Comparison of ENCODE assay signal across 9 cellular contexts in genomic region chr12:98399532-98399931, GRCh38.
A peak's percentile ranks its signal among the peaks of the same experiment; 100 is the strongest.
DNase-seq lines count a peak whose midpoint lies in the region; ATAC-seq and TF ChIP-seq lines count a peak whose summit lies in the region.
"Had no signal": no experiment of that assay in that cellular context is flagged by ENCODE, and none has a peak within 500 bp of the region (broad histone marks: within the 10 kb centered on the region; RNA-seq: fewer than 3 reads in every experiment).

No MANE protein-coding gene starts in this region.

- H3K9ac ChIP-seq in BLaER1 treated with 17β-estradiol and CSF1 and Interleukin-3, amounts not matched to agents 10 nM and 100 nM, result peak overlapping the region in 10 of 11 experiments; percentile 7 to 58 (median 26); a peak in 12 of 22 replicates
- H3K9ac ChIP-seq in Loucy (ENCODE audit: low read depth, low read length, poor library complexity, severe bottlenecking), result peak overlapping the region; percentile 58

- H4K20me1 ChIP-seq in BLaER1 treated with 17β-estradiol and CSF1 and Interleukin-3, amounts not matched to agents 10 nM and 100 nM, result no peaks in the 10 kb centered on the region
- H4K20me1 ChIP-seq in Loucy (ENCODE audit: insufficient read depth, low read length, poor library complexity, severe bottlenecking), result no peaks in the 10 kb centered on the region

- H3K9me3 ChIP-seq in BLaER1 treated with 17β-estradiol and CSF1 and Interleukin-3, amounts not matched to agents 10 nM and 100 nM (replicated peaks in 1 of 11), result peaks cover 0 to 4% (median under 1%) of the 10 kb centered on the region in 11 experiments; a peak in 3 of 22 replicates
- H3K9me3 ChIP-seq in Loucy (ENCODE audit: insufficient read depth, low read depth, low read length) (no peaks in the 10 kb centered on the region), gastrocnemius medialis (no peaks in the 10 kb centered on the region)
- H3K9me3 ChIP-seq: HAP-1 had no signal

- H3K4me1 ChIP-seq in BLaER1 treated with 17β-estradiol and CSF1 and Interleukin-3, amounts not matched to agents 10 nM and 100 nM, result peaks cover 69 to 91% (median 85%) of the 10 kb centered on the region in 10 experiments
- H3K4me1 ChIP-seq in Loucy (ENCODE audit: insufficient read depth, low read length, poor library complexity, severe bottlenecking), result peaks cover 72% of the 10 kb centered on the region
- H3K4me1 ChIP-seq in gastrocnemius medialis, result no peaks in the 10 kb centered on the region

- no peaks in the 10 kb centered on the region for H3K27me3 ChIP-seq in BLaER1 treated with 17β-estradiol and CSF1 and Interleukin-3, amounts not matched to agents 10 nM and 100 nM
- H3K27me3 ChIP-seq in Loucy (ENCODE audit: insufficient read depth, low read length, poor library complexity, severe bottlenecking) (no peaks in the 10 kb centered on the region), gastrocnemius medialis (no peaks in the 10 kb centered on the region)

- ATAC-seq in GM21367 (IDR thresholded peaks at IDR 0.05; ENCODE audit: unreplicated experiment) (peak; percentile 45), gastrocnemius medialis (no peak)
- peak; percentile 84 to 91 for ATAC-seq in activated CD4-positive, CD25-positive, alpha-beta regulatory T cell treated with anti-CD3 and anti-CD28 coated beads, Interleukin-2, amount 50 U/mL, for 24 hours

- peak overlapping the region; percentile 2 for H2AFZ ChIP-seq in Loucy (ENCODE audit: low read length)

- peak overlapping the region in 10 of 11 experiments; percentile 16 to 77 (median 68); a peak in 20 of 22 replicates for H3K27ac ChIP-seq in BLaER1 treated with 17β-estradiol and CSF1 and Interleukin-3, amounts not matched to agents 10 nM and 100 nM
- no peak overlapping the region for H3K27ac ChIP-seq in gastrocnemius medialis

- peak overlapping the region; percentile 60 to 88 (median 81) for H3K4me2 ChIP-seq in BLaER1 treated with 17β-estradiol and CSF1 and Interleukin-3, amounts not matched to agents 10 nM and 100 nM
- H3K4me2 ChIP-seq in Loucy (ENCODE audit: low read depth, low read length, poor library complexity, severe bottlenecking), result peak overlapping the region; percentile 61

- no peak for TF ChIP-seq POLR2A in gastrocnemius medialis (IDR thresholded peaks at IDR 0.05)

- no peaks in the 10 kb centered on the region for H3K9me2 ChIP-seq in Loucy (replicated peaks; ENCODE audit: low read depth, low read length)

- H3K36me3 ChIP-seq in BLaER1 treated with 17β-estradiol and CSF1 and Interleukin-3, amounts not matched to agents 10 nM and 100 nM, result no peaks in the 10 kb centered on the region
- no peaks in the 10 kb centered on the region for H3K36me3 ChIP-seq in Loucy (ENCODE audit: insufficient read depth, low read length)
- H3K36me3 ChIP-seq in gastrocnemius medialis, result no peaks in the 10 kb centered on the region
- H3K36me3 ChIP-seq: HAP-1 had no signal

- intact Hi-C loops in gastrocnemius medialis (cut with DNase I; ENCODE audit: low total_unique reads), result loop anchor here (5.0 kb wide), 1 partner anchor 1822 kb away; no protein-coding TSS in a partner anchor

- in situ Hi-C loops in gastrocnemius medialis (cut with MboI; ENCODE audit: low sequenced_read_pairs in 4 of 4), result loop anchor here in 2 of 4 donors (25.0 kb wide), 2 partner anchors 1412 to 1812 kb away; no protein-coding TSS in a partner anchor

- TF ChIP-seq CTCF in Loucy (conservative IDR thresholded peaks at IDR 0.05; ENCODE audit: low read length) (no peak), choroid plexus epithelial cell (conservative IDR thresholded peaks at IDR 0.05; ENCODE audit: low read depth, low read length) (no peak), gastrocnemius medialis (IDR thresholded peaks at IDR 0.05 in 4 of 5, conservative IDR thresholded peaks at IDR 0.05 in 1 of 5) (no peak)

- peak overlapping the region in 2 of 10 experiments; percentile 17 to 20; a peak in 4 of 20 replicates for H3K4me3 ChIP-seq in BLaER1 treated with 17β-estradiol and CSF1 and Interleukin-3, amounts not matched to agents 10 nM and 100 nM
- H3K4me3 ChIP-seq in Loucy (ENCODE audit: low read length, poor library complexity, severe bottlenecking) (peak overlapping the region; percentile 52), choroid plexus epithelial cell (ENCODE audit: low read depth, low read length) (no peak overlapping the region), skeletal muscle cell (ENCODE audit: low read depth, low read length) (no peak overlapping the region), gastrocnemius medialis (no peak overlapping the region)
- H3K4me3 ChIP-seq: HAP-1 had no signal

- H3K79me2 ChIP-seq in Loucy (ENCODE audit: insufficient read depth, low read length), result no peaks in the 10 kb centered on the region

- H3F3A ChIP-seq in Loucy (ENCODE audit: low read depth), result no peaks in the 10 kb centered on the region

- peak; percentile 91 for DNase-seq in choroid plexus epithelial cell (ENCODE audit: low read depth)
- DNase-seq in skeletal muscle cell (ENCODE audit: low read depth), result peak; percentile 48
- DNase-seq in NCI-H526 (lab: John Stamatoyannopoulos, UW), result no peak
- DNase-seq in gastrocnemius medialis, result no peak

Comparison
In these comparisons a context has a peak if more than half of its experiments do, and no peak if none do; other contexts are left out.
1. H3K27ac ChIP-seq: peak in BLaER1 treated with 17β-estradiol and CSF1 and Interleukin-3, amounts not matched to agents 10 nM and 100 nM (10 of 11); none in gastrocnemius medialis (0 of 4).
2. ATAC-seq: peak in GM21367 (single experiment) and activated CD4-positive, CD25-positive, alpha-beta regulatory T cell treated with anti-CD3 and anti-CD28 coated beads, Interleukin-2, amount 50 U/mL, for 24 hours (2 of 2); none in gastrocnemius medialis (0 of 2).
3. DNase-seq: peak in choroid plexus epithelial cell (single experiment) and skeletal muscle cell (single experiment); none in NCI-H526 (0 of 2) and gastrocnemius medialis (0 of 2).